22 cellular contexts compared by ENCODE assay signal in genomic region chr3:16488637-16489036, GRCh38.
"Had no signal": no experiment of that assay in that cellular context is flagged by ENCODE, and none has a peak within 500 bp of the region (broad histone marks: within the 10 kb centered on the region; RNA-seq: fewer than 3 reads in every experiment).

No MANE protein-coding gene starts in this region.

- H3K27ac ChIP-seq: ascending aorta, coronary artery, heart left ventricle, neural progenitor cell, prostate gland, right atrium auricular region, transverse colon, uterus had no signal

- H3K27me3 ChIP-seq: ascending aorta, gastroesophageal sphincter, heart left ventricle, neural progenitor cell, right atrium auricular region, transverse colon, uterus had no signal

- H3K27me3 Mint-ChIP-seq: central memory CD8-positive, alpha-beta T cell; naive B cell; stimulated activated naive CD8-positive, alpha-beta T cell treated with anti-CD3 and anti-CD28 coated beads, Interleukin-15, Interleukin-2, amounts not matched to agents 100 ng/mL and 50 ng/mL, for 24 hours had no signal

- H3K4me3 ChIP-seq: ascending aorta, coronary artery, gastroesophageal sphincter, heart left ventricle, mucosa of descending colon, neural progenitor cell, prostate gland, right atrium auricular region, transverse colon, uterus had no signal

- H3K27ac Mint-ChIP-seq: memory B cell; neural progenitor cell; stimulated activated naive CD8-positive, alpha-beta T cell treated with anti-CD3 and anti-CD28 coated beads, Interleukin-15, Interleukin-2, amounts not matched to agents 100 ng/mL and 50 ng/mL, for 24 hours had no signal

- H3K4me3 Mint-ChIP-seq: central memory CD8-positive, alpha-beta T cell; memory B cell; naive B cell; neural progenitor cell; stimulated activated naive CD8-positive, alpha-beta T cell treated with anti-CD3 and anti-CD28 coated beads, Interleukin-15, Interleukin-2, amounts not matched to agents 100 ng/mL and 50 ng/mL, for 24 hours had no signal

- H3K9me3 Mint-ChIP-seq: central memory CD8-positive, alpha-beta T cell; naive B cell; stimulated activated naive CD8-positive, alpha-beta T cell treated with anti-CD3 and anti-CD28 coated beads, Interleukin-15, Interleukin-2, amounts not matched to agents 100 ng/mL and 50 ng/mL, for 24 hours had no signal

- H3K4me1 ChIP-seq: neural progenitor cell, prostate gland, uterus had no signal

- ATAC-seq: esophagus mucosa, heart left ventricle, left ventricle myocardium superior, mucosa of descending colon had no signal

- H3K9me3 ChIP-seq: ascending aorta, gastroesophageal sphincter, heart left ventricle, mucosa of descending colon, prostate gland, right atrium auricular region, SK-N-SH, transverse colon, uterus had no signal

- H3K36me3 ChIP-seq: neural progenitor cell, prostate gland, transverse colon, uterus had no signal

- H3K4me1 Mint-ChIP-seq: neural progenitor cell had no signal

- DNase-seq: activated CD4-positive, alpha-beta T cell treated with anti-CD3 and anti-CD28 coated beads, Interleukin-2, amount 50 U/mL, for 4 hours; activated T-cell treated with anti-CD3 and anti-CD28 coated beads, Interleukin-2, amount 50 U/mL, for 48 hours; heart left ventricle; left ventricle myocardium superior; mucosa of descending colon; naive B cell; SK-N-SH; small intestine; stimulated activated CD4-positive, alpha-beta T cell treated with anti-CD3 and anti-CD28 coated beads, Interleukin-15, amount 100 ng/mL, for 24 hours; stimulated activated CD4-positive, alpha-beta T cell treated with anti-CD3 and anti-CD28 coated beads, Interleukin-2, amount 100 ng/mL, for 48 hours; transverse colon; uterus had no signal
